ENCODE assay signal across 10 cellular contexts in genomic region chr6:151001387-151002063, GRCh38.
DNase-seq lines count a peak whose midpoint lies in the region; ATAC-seq and TF ChIP-seq lines count a peak whose summit lies in the region.
"Had no signal": no experiment of that assay in that cellular context is flagged by ENCODE, and none has a peak within 500 bp of the region (broad histone marks: within the 10 kb centered on the region; RNA-seq: fewer than 3 reads in every experiment).

No MANE protein-coding gene starts in this region.

- DNase-seq in left kidney (ENCODE audit: low read depth, low spot score) (peak; percentile 48), body of pancreas (no peak), HAP-1 (ENCODE audit: low spot score in 2 of 2) (no peak), NCI-H2227 treated with DMSO at 0.1 percent for 48 hours (lab: John Stamatoyannopoulos, UW) (no peak)
- DNase-seq: amniotic stem cell, NCI-H187, Right ventricle myocardium superior had no signal

- H3K9me3 ChIP-seq in body of pancreas (no peaks in the 10 kb centered on the region), HAP-1 (no peaks in the 10 kb centered on the region)

- in situ Hi-C loops in HAP-1 (cut with MboI; ENCODE audit: low sequenced_read_pairs), result no loop called here

- H3K27me3 ChIP-seq in body of pancreas (no peaks in the 10 kb centered on the region), HAP-1 (ENCODE audit: low read depth) (no peaks in the 10 kb centered on the region)

- H3K36me3 ChIP-seq in body of pancreas (replicated peaks in 1 of 2; ENCODE audit: insufficient read depth in 1 of 2, low read depth in 2 of 2) (no peaks in the 10 kb centered on the region), HAP-1 (replicated peaks) (no peaks in the 10 kb centered on the region)

- no peak for TF ChIP-seq POLR2A in body of pancreas (IDR thresholded peaks at IDR 0.05)

- H3K4me1 ChIP-seq in body of pancreas (peaks cover 12% of the 10 kb centered on the region), HAP-1 (peaks cover 21% of the 10 kb centered on the region)

- H3K4me3 ChIP-seq in body of pancreas (no peak overlapping the region), HAP-1 (no peak overlapping the region)

- intact Hi-C loops in body of pancreas (cut with DNase I), result loop anchor here (10.0 kb wide), 1 partner anchor 117 kb away; no protein-coding TSS in a partner anchor

- ATAC-seq in GM18870 (IDR thresholded peaks at IDR 0.05; ENCODE audit: unreplicated experiment), result peak; percentile 83
- peak; percentile 90 for ATAC-seq in GM21515 (IDR thresholded peaks at IDR 0.05; ENCODE audit: unreplicated experiment)
- peak; percentile 73 for ATAC-seq in HG03159 (IDR thresholded peaks at IDR 0.05; ENCODE audit: unreplicated experiment)
- no peak for ATAC-seq in body of pancreas

- TF ChIP-seq CTCF in body of pancreas (IDR thresholded peaks at IDR 0.05), result no peak

- H3K27ac ChIP-seq in body of pancreas, result no peak overlapping the region

- WGBS in body of pancreas, 2 donors, result 94 to 99% methylated on average over 4 to 5 of the region's 5 CpGs
